In the genomic region with DNA sequence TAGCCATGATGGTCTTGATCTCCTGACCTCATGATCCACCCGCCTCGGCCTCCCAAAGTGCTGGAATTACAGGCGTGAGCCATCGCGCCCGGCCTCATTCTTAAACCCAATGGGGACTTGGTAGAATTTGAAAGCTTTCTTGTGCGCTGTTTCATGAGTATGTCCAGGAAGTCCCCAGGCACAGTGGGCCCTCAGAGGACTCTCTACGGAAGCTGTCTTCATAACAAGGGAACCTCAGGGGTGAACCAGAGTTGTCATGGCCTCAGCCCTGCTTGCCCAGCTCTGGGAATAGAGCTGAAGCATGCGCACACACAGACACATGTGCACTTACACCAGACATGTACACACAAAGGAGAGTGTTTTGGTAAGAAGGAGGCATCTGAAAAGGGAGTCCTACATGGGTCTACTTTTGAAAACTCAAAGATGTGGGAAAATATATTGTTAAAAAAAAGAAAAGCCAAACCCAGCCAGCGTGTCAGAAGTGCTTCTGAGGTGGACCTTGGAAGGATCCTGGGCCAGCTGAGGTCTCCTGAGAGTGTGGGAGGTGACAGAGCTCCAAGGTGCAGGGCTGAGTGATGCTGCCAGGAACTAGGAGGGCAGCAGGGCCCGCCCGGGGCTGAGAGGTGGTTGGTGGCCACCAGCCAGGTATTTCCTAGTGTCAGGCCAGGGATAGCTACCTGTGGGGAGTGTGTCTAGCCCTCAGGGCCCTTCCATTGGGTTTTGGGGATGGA, we compare ENCODE assay signal across 14 cellular contexts.
"Had no signal": no experiment of that assay in that cellular context is flagged by ENCODE, and none has a peak within 500 bp of the region (broad histone marks: within the 10 kb centered on the region; RNA-seq: fewer than 3 reads in every experiment).

No MANE protein-coding gene starts in this region.

- H3K4me1 ChIP-seq: right lobe of liver had no signal

- H3K27me3 ChIP-seq: gastroesophageal sphincter, right lobe of liver, tibial artery had no signal

- ATAC-seq: activated T-cell treated with anti-CD3 and anti-CD28 coated beads, Interleukin-2, amount 50 U/mL, for 4 hours; gastroesophageal sphincter; right lobe of liver had no signal

- H3K4me3 ChIP-seq: gastroesophageal sphincter, left ventricle myocardium inferior, right lobe of liver, tibial artery had no signal

- H3K27ac ChIP-seq: left ventricle myocardium inferior, right lobe of liver, tibial artery had no signal

- H3K36me3 ChIP-seq: left ventricle myocardium inferior, right lobe of liver had no signal

- H3K4me3 Mint-ChIP-seq: activated CD4-positive, alpha-beta memory T cell treated with anti-CD3 and anti-CD28 coated beads for 36 hours; activated naive CD8-positive, alpha-beta T cell; activated T-cell treated with anti-CD3 and anti-CD28 coated beads, Interleukin-2, amount 50 U/mL, for 4 hours had no signal

- H3K9me3 ChIP-seq: gastroesophageal sphincter, left ventricle myocardium inferior, right lobe of liver, tibial artery had no signal

- H3K9me3 Mint-ChIP-seq: activated CD4-positive, alpha-beta memory T cell treated with anti-CD3 and anti-CD28 coated beads for 36 hours; activated T-cell treated with anti-CD3 and anti-CD28 coated beads, Interleukin-2, amount 50 U/mL, for 4 hours had no signal

- DNase-seq: activated CD4-positive, alpha-beta memory T cell treated with anti-CD3 and anti-CD28 coated beads for 36 hours; activated effector memory CD4-positive, alpha-beta T cell treated with anti-CD3 and anti-CD28 coated beads, Interleukin-2, amount 50 U/mL, for 16 hours; activated T-cell treated with anti-CD3 and anti-CD28 coated beads, Interleukin-2, amount 50 U/mL, for 4 hours; islet precursor cell; left ventricle myocardium inferior; mesendoderm; right lobe of liver; stimulated activated CD4-positive, alpha-beta T cell treated with anti-CD3 and anti-CD28 coated beads, Interleukin-1b, Interleukin-23, amount 100 ng/mL, for 48 hours; stimulated activated naive CD4-positive, alpha-beta T cell treated with Interleukin-2 at 50 U/mL for 16 hours; SW 1271; T1000; tibial artery had no signal

- H3K36me3 Mint-ChIP-seq: activated CD4-positive, alpha-beta memory T cell treated with anti-CD3 and anti-CD28 coated beads for 36 hours had no signal

- H3K27ac Mint-ChIP-seq: activated CD4-positive, alpha-beta memory T cell treated with anti-CD3 and anti-CD28 coated beads for 36 hours; activated naive CD8-positive, alpha-beta T cell had no signal
